Comparison of ENCODE assay signal across 15 cellular contexts in the genomic region with DNA sequence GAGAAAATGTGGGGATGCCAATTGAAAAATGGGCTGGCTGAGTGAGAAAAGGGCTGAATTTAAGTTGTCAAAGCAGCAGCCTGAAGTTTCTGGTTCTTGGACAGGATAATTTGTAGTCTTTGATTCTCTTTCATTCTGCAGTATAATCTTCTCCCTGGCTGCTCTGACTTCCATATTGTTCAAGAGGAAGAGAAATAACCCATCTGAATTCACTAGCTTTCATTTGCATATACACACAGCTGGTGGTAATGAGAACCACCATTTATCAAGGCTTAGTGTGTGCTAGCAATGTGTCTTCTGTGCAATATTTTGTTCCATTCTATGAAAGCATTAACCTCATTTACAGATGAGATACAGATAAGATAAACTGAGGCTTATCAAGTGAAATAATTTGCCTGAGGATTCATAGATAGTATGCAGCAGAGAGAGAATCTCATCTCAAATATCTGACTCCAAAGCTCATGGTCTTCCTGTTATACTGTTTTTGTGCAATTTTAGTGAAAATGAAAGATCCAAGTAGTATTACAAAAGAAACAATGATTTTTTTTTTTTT.
A peak's percentile ranks its signal among the peaks of the same experiment; 100 is the strongest.
DNase-seq lines count a peak whose midpoint lies in the region; ATAC-seq, FAIRE-seq and TF ChIP-seq lines count a peak whose summit lies in the region.
"Had no signal": no experiment of that assay in that cellular context is flagged by ENCODE, and none has a peak within 500 bp of the region (broad histone marks: within the 10 kb centered on the region; RNA-seq: fewer than 3 reads in every experiment).

No MANE protein-coding gene starts in this region.

- H3K4me1 Mint-ChIP-seq in CD8-positive, alpha-beta T cell (ENCODE audit: low read depth) = peaks cover 3% of the 10 kb centered on the region
- H3K4me1 Mint-ChIP-seq: central memory CD8-positive, alpha-beta T cell had no signal

- no peaks in the 10 kb centered on the region for H3K9me3 Mint-ChIP-seq in CD8-positive, alpha-beta T cell
- H3K9me3 Mint-ChIP-seq: central memory CD8-positive, alpha-beta T cell; stimulated activated effector memory CD8-positive, alpha-beta T cell treated with anti-CD3 and anti-CD28 coated beads, Interleukin-12 subunit alpha, Interleukin-12 subunit beta, amount 100 ng/mL, for 72 hours; T-helper 1 cell treated with Interleukin-12 subunit alpha and Interleukin-12 subunit beta and Interleukin-4 antibody, amounts not matched to agents 30 μg/mL and 1 μg/mL, for 36 hours had no signal

- POLR2A ChIA-PET in CD8-positive, alpha-beta T cell (lab: Charles Lee) = no interaction called here

- CTCF ChIA-PET in CD8-positive, alpha-beta T cell (lab: Charles Lee) = no interaction called here

- ATAC-seq in GM18498 (IDR thresholded peaks at IDR 0.05; ENCODE audit: unreplicated experiment) = peak; percentile 82
- peak; percentile 70 for ATAC-seq in GM19463 (IDR thresholded peaks at IDR 0.05; ENCODE audit: unreplicated experiment)
- peak; percentile 70 for ATAC-seq in HG03025 (IDR thresholded peaks at IDR 0.05; ENCODE audit: low FRiP score, unreplicated experiment)
- ATAC-seq in CD8-positive, alpha-beta T cell = no peak
- ATAC-seq: esophagus mucosa had no signal

- H3K27ac ChIP-seq in cingulate gyrus (ENCODE audit: low read depth, low read length) (peak overlapping the region; percentile 66), small intestine (ENCODE audit: low read depth in 1 of 2, low read length in 1 of 2) (no peak overlapping the region)
- H3K27ac ChIP-seq in CD8-positive, alpha-beta T cell (ENCODE audit: low read depth, low read length) = no peak overlapping the region

- H3K27me3 ChIP-seq in CD8-positive, alpha-beta T cell (ENCODE audit: insufficient read depth, low read length) = no peaks in the 10 kb centered on the region
- no peaks in the 10 kb centered on the region for H3K27me3 ChIP-seq in small intestine (ENCODE audit: control insufficient read depth in 2 of 2, insufficient read depth in 2 of 2, low read length in 2 of 2)

- H3K4me3 Mint-ChIP-seq in CD8-positive, alpha-beta T cell = no peak overlapping the region
- H3K4me3 Mint-ChIP-seq: central memory CD8-positive, alpha-beta T cell; stimulated activated effector memory CD8-positive, alpha-beta T cell treated with anti-CD3 and anti-CD28 coated beads, Interleukin-12 subunit alpha, Interleukin-12 subunit beta, amount 100 ng/mL, for 72 hours; T-helper 1 cell treated with Interleukin-12 subunit alpha and Interleukin-12 subunit beta and Interleukin-4 antibody, amounts not matched to agents 30 μg/mL and 1 μg/mL, for 36 hours had no signal

- no peak for TF ChIP-seq CTCF in CD8-positive, alpha-beta T cell (IDR thresholded peaks at IDR 0.05)

- H3K27me3 Mint-ChIP-seq in CD8-positive, alpha-beta T cell (ENCODE audit: low read depth) = no peaks in the 10 kb centered on the region
- H3K27me3 Mint-ChIP-seq: central memory CD8-positive, alpha-beta T cell had no signal

- no peak overlapping the region for H3K27ac Mint-ChIP-seq in CD8-positive, alpha-beta T cell
- H3K27ac Mint-ChIP-seq: stimulated activated effector memory CD8-positive, alpha-beta T cell treated with anti-CD3 and anti-CD28 coated beads, Interleukin-12 subunit alpha, Interleukin-12 subunit beta, amount 100 ng/mL, for 72 hours; T-helper 1 cell treated with Interleukin-12 subunit alpha and Interleukin-12 subunit beta and Interleukin-4 antibody, amounts not matched to agents 30 μg/mL and 1 μg/mL, for 36 hours had no signal

- no peak for FAIRE-seq in small intestine (lab: Jason Lieb, UNC)

- intact Hi-C loops in CD8-positive, alpha-beta T cell (cut with DNase I, micrococcal nuclease) = no loop called here

- H3K4me3 ChIP-seq in CD8-positive, alpha-beta T cell (ENCODE audit: low read depth, low read length) = no peak overlapping the region
- H3K4me3 ChIP-seq in small intestine (ENCODE audit: low read depth in 1 of 2, low read length in 2 of 2) = no peak overlapping the region

- H3K36me3 Mint-ChIP-seq in CD8-positive, alpha-beta T cell = no peaks in the 10 kb centered on the region

- H3K4me1 ChIP-seq in CD8-positive, alpha-beta T cell (ENCODE audit: insufficient read depth, low read length) = no peaks in the 10 kb centered on the region
- H3K4me1 ChIP-seq in small intestine (ENCODE audit: control insufficient read depth in 2 of 2, insufficient read depth in 1 of 2, low read depth in 1 of 2, low read length in 1 of 2) = peaks cover 0 to 3% of the 10 kb centered on the region in 2 donors

- no peaks in the 10 kb centered on the region for H3K9me3 ChIP-seq in CD8-positive, alpha-beta T cell (ENCODE audit: low read length)
- no peaks in the 10 kb centered on the region for H3K9me3 ChIP-seq in small intestine (ENCODE audit: control insufficient read depth, low read depth)

- no peaks in the 10 kb centered on the region for H3K36me3 ChIP-seq in CD8-positive, alpha-beta T cell (ENCODE audit: insufficient read depth, low read length)
- H3K36me3 ChIP-seq in small intestine (ENCODE audit: control insufficient read depth in 2 of 2, insufficient read depth in 2 of 2, low read length in 2 of 2) = no peaks in the 10 kb centered on the region

- DNase-seq in NCI-H82 treated with DMSO at 0.1 percent for 48 hours (lab: John Stamatoyannopoulos, UW; ENCODE audit: unreplicated experiment) (no peak), small intestine (no peak), DMS53 treated with DMSO at 0.1 percent for 48 hours (lab: John Stamatoyannopoulos, UW; ENCODE audit: unreplicated experiment) (no peak)
- no peak for DNase-seq in CD8-positive, alpha-beta T cell
- DNase-seq: EL; NCI-H1105; stimulated activated CD4-positive, alpha-beta T cell treated with anti-CD3 and anti-CD28 coated beads, Interleukin-1b, Interleukin-23, amount 100 ng/mL, for 48 hours had no signal
